In the genomic region with DNA sequence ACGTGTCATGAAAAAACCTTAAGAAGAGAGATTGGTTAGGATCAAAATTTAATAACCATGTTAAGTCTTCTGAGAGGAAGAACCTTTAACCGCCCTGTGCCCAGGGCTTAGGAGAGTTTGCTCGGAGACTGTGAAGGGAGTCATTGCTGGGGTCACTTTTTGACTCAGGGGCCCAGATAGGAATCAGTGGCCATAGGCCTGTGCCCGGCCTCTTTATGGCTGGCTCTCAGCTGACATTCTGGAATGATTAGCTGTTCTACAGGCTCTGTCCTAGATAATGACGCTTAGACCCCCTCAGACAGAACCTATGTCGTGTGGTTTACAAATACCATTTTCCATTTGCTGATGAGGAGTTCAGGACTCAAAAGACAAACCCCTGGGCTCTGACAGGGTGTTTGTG, we compare ENCODE assay signal across 14 cellular contexts.
"Had no signal": no experiment of that assay in that cellular context is flagged by ENCODE, and none has a peak within 500 bp of the region (broad histone marks: within the 10 kb centered on the region; RNA-seq: fewer than 3 reads in every experiment).

No MANE protein-coding gene starts in this region.

- H3K9me3 ChIP-seq: heart right ventricle, mucosa of descending colon, neutrophil, right atrium auricular region had no signal

- H3K27ac ChIP-seq: brain microvascular endothelial cell, coronary artery, heart right ventricle, neutrophil, right atrium auricular region had no signal

- ATAC-seq: left ventricle myocardium superior; naive thymus-derived CD4-positive, alpha-beta T cell; stimulated activated naive CD8-positive, alpha-beta T cell treated with anti-CD3 and anti-CD28 coated beads, Interleukin-15, Interleukin-2, amounts not matched to agents 100 U/mL and 50 U/mL, for 24 hours had no signal

- H3K4me3 ChIP-seq: coronary artery, heart right ventricle, mucosa of descending colon, right atrium auricular region, skin epidermis had no signal

- H3K27me3 ChIP-seq: brain microvascular endothelial cell, heart right ventricle, neutrophil, right atrium auricular region had no signal

- DNase-seq: activated CD4-positive, alpha-beta T cell treated with anti-CD3 and anti-CD28 coated beads, Interleukin-2, amount 50 U/mL, for 48 hours; activated naive CD8-positive, alpha-beta T cell treated with anti-CD3 and anti-CD28 coated beads, Interleukin-2, amount 10 ng/mL, durations not matched to agents 7 days and 5 days; brain microvascular endothelial cell; heart right ventricle; kidney glomerular epithelial cell; left ventricle myocardium superior; mucosa of descending colon; naive thymus-derived CD4-positive, alpha-beta T cell; stimulated activated naive CD8-positive, alpha-beta T cell treated with anti-CD3 and anti-CD28 coated beads, Interleukin-15, Interleukin-2, amounts not matched to agents 100 U/mL and 50 U/mL, for 24 hours; T-helper 2 cell had no signal

- H3K4me1 ChIP-seq: right atrium auricular region had no signal

- H3K36me3 ChIP-seq: brain microvascular endothelial cell, neutrophil had no signal
